Comparison of ENCODE assay signal across 1 cellular context in the genomic region with DNA sequence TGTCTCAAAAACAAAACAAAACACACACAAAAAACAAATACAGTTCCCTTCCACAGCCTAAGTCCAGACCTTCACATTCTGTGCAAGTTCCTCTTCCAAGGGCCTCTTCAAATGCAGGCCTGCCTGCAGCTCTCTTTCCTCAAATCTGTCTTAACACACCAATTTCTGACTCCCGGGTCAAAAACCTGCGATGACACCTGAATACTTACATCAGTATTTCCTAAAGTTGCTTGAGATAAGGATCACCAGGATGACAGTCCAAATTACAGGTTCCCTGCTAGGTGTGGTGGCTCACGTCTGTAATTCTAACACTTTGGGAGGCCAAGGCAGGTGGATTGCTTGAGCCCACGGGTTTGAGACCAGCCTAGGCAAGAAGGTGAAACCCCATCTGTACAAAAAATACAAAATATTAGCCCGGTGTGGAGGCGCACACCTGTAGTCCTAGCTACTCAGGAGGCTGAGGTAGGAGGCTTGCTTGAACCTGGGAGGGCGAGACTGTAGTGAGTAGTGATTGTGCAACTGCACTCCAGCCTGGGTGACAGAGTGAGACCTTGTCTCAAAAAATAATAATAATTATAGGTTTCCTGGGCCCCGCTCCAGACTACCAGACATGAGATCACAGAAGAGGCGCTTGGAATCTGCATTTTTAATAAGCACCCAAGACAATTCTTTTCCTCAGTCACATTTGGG.
TF ChIP-seq lines count a peak whose summit lies in the region.

No MANE protein-coding gene starts in this region.

TF ChIP-seq in HepG2, 621 proteins besides CTCF, POLR2A, EP300 and RAD21 (continued from another document):
- no peak for TF ChIP-seq ZHX1 (CRISPR knock-in tag; IDR thresholded peaks at IDR 0.05; ENCODE audit: low read depth)
- no peak for TF ChIP-seq ZNF740 (CRISPR knock-in tag; IDR thresholded peaks at IDR 0.05)
- TF ChIP-seq ATAD3A (CRISPR knock-in tag; IDR thresholded peaks at IDR 0.05), result no peak
- no peak for TF ChIP-seq ZSCAN31 (CRISPR knock-in tag; IDR thresholded peaks at IDR 0.05; ENCODE audit: low read depth)
- no peak for TF ChIP-seq SMAD1 (CRISPR knock-in tag; IDR thresholded peaks at IDR 0.05; ENCODE audit: borderline replicate concordance, low read depth)
- no peak for TF ChIP-seq JARID2 (CRISPR knock-in tag; IDR thresholded peaks at IDR 0.05; ENCODE audit: insufficient replicate concordance)
